1 cellular context compared by ENCODE assay signal in genomic region chr11:44708523-44709280, GRCh38.
TF ChIP-seq lines count a peak whose summit lies in the region.

No MANE protein-coding gene starts in this region.

TF ChIP-seq in liver, 16 proteins besides CTCF, POLR2A, EP300 and RAD21 (continued from another document):
- TF ChIP-seq REST (IDR thresholded peaks at IDR 0.05) (no peak), TAF1 (conservative IDR thresholded peaks at IDR 0.05) (no peak), JUND (IDR thresholded peaks at IDR 0.05) (no peak), ZBTB33 (IDR thresholded peaks at IDR 0.05) (no peak), FOXA1 (IDR thresholded peaks at IDR 0.05) (no peak), SP1 (IDR thresholded peaks at IDR 0.05) (no peak)
TF ChIP-seq in liver: peak in this region for 0.
